In the genomic region with DNA sequence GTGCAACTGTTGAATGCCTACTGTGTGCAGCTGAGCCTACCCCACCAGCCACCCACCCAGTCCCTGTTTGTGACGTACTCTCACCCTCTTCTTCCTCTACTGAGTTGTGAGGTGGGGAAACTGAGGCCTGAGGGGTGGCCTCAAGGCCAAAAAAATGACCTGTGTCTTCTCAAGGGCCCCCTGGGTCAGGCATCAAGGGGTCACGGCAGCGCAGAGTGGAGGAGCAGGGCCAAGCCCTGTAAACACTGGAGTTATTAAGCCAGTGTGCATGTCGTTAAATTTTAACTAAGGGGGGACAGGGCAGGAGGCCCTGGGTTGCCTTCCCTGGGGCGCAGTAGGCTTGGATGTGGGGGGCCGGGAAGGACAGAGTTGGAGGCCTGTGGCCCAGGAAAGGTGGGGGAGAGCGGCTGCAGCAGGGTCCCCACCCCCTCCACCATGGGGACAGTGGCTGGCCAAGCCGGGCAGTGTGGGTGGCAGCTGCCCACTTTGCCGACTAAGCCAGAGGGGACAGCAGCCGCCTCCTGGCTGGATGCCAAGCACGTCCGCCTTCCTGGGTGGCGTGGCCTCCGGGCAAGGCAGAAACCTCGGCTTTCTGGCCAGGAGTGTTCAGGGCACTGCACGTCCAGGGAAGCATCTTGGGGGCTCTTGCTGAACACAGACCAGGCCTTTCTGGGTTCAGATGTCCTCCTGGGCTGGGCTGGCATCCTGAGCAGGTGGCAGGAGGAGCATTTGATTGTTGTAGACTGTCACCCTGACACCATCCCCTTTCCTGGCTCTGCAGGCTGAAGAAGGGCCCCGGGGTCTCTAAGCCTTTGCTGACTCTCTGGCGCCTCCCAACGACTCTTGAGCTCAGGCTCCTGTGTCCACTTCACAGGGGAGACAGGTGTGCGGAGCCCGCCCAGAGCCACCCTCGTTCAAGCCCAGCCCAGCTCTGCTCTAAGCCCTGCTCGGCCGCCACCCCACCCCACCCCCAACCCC, we compare ENCODE assay signal across 8 cellular contexts. TPM values are rescaled to one million over a fixed set of nuclear protein-coding genes. Genes with fewer than 3 reads are reported as not detected.
DNase-seq lines count a peak whose midpoint lies in the region; ATAC-seq and TF ChIP-seq lines count a peak whose summit lies in the region.

No MANE protein-coding gene starts in this region.

- peaks cover 8% of the 10 kb centered on the region for H3K27me3 ChIP-seq in foreskin keratinocyte

- ATAC-seq in foreskin keratinocyte: peak; percentile 27
- no peak for ATAC-seq in GM21737 (IDR thresholded peaks at IDR 0.05; ENCODE audit: unreplicated experiment)

- no peaks in the 10 kb centered on the region for H3K4me1 ChIP-seq in foreskin keratinocyte

- TF ChIP-seq CTCF in foreskin keratinocyte (conservative IDR thresholded peaks at IDR 0.05) (peak; percentile 34), retinal pigment epithelial cell (conservative IDR thresholded peaks at IDR 0.05; ENCODE audit: low read depth, low read length) (peak; percentile 77)

- no peak overlapping the region for H3K27ac ChIP-seq in foreskin keratinocyte

- H3K4me3 ChIP-seq in retinal pigment epithelial cell (ENCODE audit: low read length): no peak overlapping the region

- DNase-seq in NCI-H1417 (lab: John Stamatoyannopoulos, UW) (peak; percentile 79 to 89 (median 80)), NCI-H1417 treated with DMSO at 0.1 percent for 48 hours (lab: John Stamatoyannopoulos, UW) (no peak), M059J (ENCODE audit: low read depth) (peak; percentile 53), SHP77 (lab: John Stamatoyannopoulos, UW) (peak; percentile 98), foreskin keratinocyte (no peak), retinal pigment epithelial cell (ENCODE audit: low read depth) (no peak), H4 (ENCODE audit: low spot score) (no peak)

RNA-seq across cellular contexts. Expression of a gene that starts 1.9 kb away (rescaled TPM):
- total RNA-seq in M059J (2014; rRNA removed; shearing (Covaris generic)): 3.1 and 6.9 TPM in 2 replicates
- total RNA-seq in foreskin keratinocyte: 0.46 and 1.0 TPM in 2 replicates
- polyA plus RNA-seq in foreskin keratinocyte: 0.70 and 1.1 TPM in 2 replicates
- 27.4 and 44.7 TPM in 2 replicates for total RNA-seq in H4 (2014; rRNA removed; shearing (Covaris generic))

Comparison
In these comparisons a context has a peak if more than half of its experiments do, and no peak if none do; other contexts are left out.
1. DNase-seq: peak in NCI-H1417 (3 of 3), M059J (single experiment) and SHP77 (2 of 2); none in NCI-H1417 treated with DMSO at 0.1 percent for 48 hours (single experiment), foreskin keratinocyte (0 of 2), retinal pigment epithelial cell (single experiment) and H4 (single experiment).